ENCODE assay signal across 8 cellular contexts in the genomic region with DNA sequence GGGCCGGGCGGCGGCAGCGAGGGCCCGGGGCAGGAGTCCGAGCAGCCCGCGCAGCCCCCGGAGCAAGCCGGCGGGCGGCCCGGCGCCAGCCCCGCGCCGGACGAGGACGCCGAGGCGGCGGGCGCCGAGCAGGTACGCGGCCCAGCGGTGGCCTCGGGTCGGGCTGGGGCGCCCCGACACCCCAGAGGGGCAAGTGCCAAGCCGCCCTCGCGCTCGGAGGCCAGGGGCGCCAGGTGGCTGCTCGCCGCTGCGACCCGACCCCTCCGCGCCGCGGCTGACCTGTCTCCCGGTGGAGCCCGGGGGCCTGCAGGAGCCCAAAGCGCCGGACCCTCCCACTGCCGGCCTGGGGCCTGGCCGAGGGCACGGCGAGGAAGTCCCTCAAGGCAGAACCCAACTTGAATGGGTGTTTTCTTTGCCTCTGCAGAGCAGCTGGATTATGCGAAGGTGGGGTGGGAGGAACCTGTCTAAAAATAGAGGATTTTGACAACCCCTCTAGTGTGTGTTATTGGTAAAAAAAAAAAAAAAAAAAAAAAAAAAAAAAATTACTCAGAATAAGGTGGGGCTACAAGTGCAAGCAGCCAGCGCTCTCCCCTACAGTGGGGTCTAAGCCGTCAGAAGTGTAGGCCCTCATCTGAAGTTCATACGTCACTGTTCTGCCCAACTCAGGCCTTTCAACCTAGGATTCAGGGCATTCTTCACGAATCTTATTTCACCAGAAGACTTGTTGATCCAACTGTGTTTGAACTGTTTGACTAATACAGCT. TPM values are rescaled to one million over a fixed set of nuclear protein-coding genes. Genes with fewer than 3 reads are reported as not detected.
DNase-seq lines count a peak whose midpoint lies in the region; ATAC-seq and TF ChIP-seq lines count a peak whose summit lies in the region.

No MANE protein-coding gene starts in this region.

- no peaks in the 10 kb centered on the region for H3K9me3 ChIP-seq in breast epithelium

- no peak for TF ChIP-seq CTCF in CD14-positive monocyte (IDR thresholded peaks at IDR 0.05)
- no peak for TF ChIP-seq CTCF in RWPE1 (conservative IDR thresholded peaks at IDR 0.05; ENCODE audit: low read depth)
- no peak for TF ChIP-seq CTCF in breast epithelium (IDR thresholded peaks at IDR 0.05)

- H3K27me3 ChIP-seq in breast epithelium, result no peaks in the 10 kb centered on the region

- peak overlapping the region; percentile 90 to 95 for H3K4me3 Mint-ChIP-seq in CD14-positive monocyte

- ATAC-seq in GM19043 (IDR thresholded peaks at IDR 0.05; ENCODE audit: low read depth, unreplicated experiment) (peak; percentile 19), HG03196 (IDR thresholded peaks at IDR 0.05; ENCODE audit: unreplicated experiment) (peak; percentile 27)

- CTCF ChIA-PET in RWPE1 (lab: Yijun Ruan, JAX), result interaction anchor here (0.6 to 1.5 kb wide), 7 partner anchors 9 to 1850 kb away, joined by 3 to 6 read pairs (median 4); no protein-coding TSS in a partner anchor

- peak overlapping the region; percentile 89 for H3K27ac ChIP-seq in RWPE1
- peak overlapping the region; percentile 98 to 99 for H3K27ac ChIP-seq in breast epithelium

- POLR2A ChIA-PET in RWPE1 (lab: Yijun Ruan, JAX; ENCODE audit: low non-redundant PET), result interaction anchor here (0.6 kb wide), 1 partner anchor 68 kb away, joined by 3 read pairs; no protein-coding TSS in a partner anchor

- TF ChIP-seq POLR2A in breast epithelium (IDR thresholded peaks at IDR 0.05), result no peak

- peaks cover 0 to 2% (median 0%) of the 10 kb centered on the region in 7 donors for H3K9me3 Mint-ChIP-seq in CD14-positive monocyte

- peaks cover 58% of the 10 kb centered on the region for H3K4me1 Mint-ChIP-seq in CD14-positive monocyte

- peak overlapping the region; percentile 86 to 97 (median 89) for H3K27ac Mint-ChIP-seq in CD14-positive monocyte

- H3K4me1 ChIP-seq in breast epithelium, result peaks cover 0 to 16% of the 10 kb centered on the region in 2 donors

- H3K36me3 Mint-ChIP-seq in CD14-positive monocyte, result peaks cover 28 to 31% of the 10 kb centered on the region in 2 donors

- peak overlapping the region; percentile 78 to 95 (median 82) for H3K4me3 ChIP-seq in breast epithelium

- peaks cover 0 to 2% (median 0%) of the 10 kb centered on the region in 3 donors for H3K27me3 Mint-ChIP-seq in CD14-positive monocyte (ENCODE audit: low read depth in 3 of 3)

- intact Hi-C loops in CD14-positive monocyte (cut with micrococcal nuclease), result loop anchor here in 1 of 2 donors (5.0 kb wide), 1 partner anchor 37 kb away; no protein-coding TSS in a partner anchor
- intact Hi-C loops in breast epithelium (cut with DNase I; ENCODE audit: low total_unique reads), result no loop called here

- DNase-seq in CD14-positive monocyte (ENCODE audit: low spot score) (no peak), RWPE1 (ENCODE audit: low spot score) (peak; percentile 20), breast epithelium (ENCODE audit: low spot score in 2 of 2) (no peak), islet precursor cell (peak; percentile 72), NCI-H2029 treated with DMSO at 0.1 percent for 48 hours (lab: John Stamatoyannopoulos, UW) (no peak)
- peak; percentile 1 to 4 for DNase-seq in stimulated activated CD8-positive, alpha-beta memory T cell treated with anti-CD3 and anti-CD28 coated beads, Interleukin-15, amount 100 ng/mL, for 48 hours (ENCODE audit: low read depth in 2 of 2)

- H3K36me3 ChIP-seq in breast epithelium, result no peaks in the 10 kb centered on the region

RNA-seq across cellular contexts. Expression of gene OGFRL1, which starts 0.6 kb away (rescaled TPM):
- 10 to 100 TPM; 58.3 to 72.8 TPM for polyA plus RNA-seq in CD14-positive monocyte
- total RNA-seq in breast epithelium, result 100 to 1,000 TPM in 1 of 3 donors, 10 to 100 TPM in 2; 49.1 to 113 (median 56.0) TPM

Comparison
In these comparisons a context has a peak if more than half of its experiments do, and no peak if none do; other contexts are left out.
1. DNase-seq: peak in RWPE1 (single experiment), islet precursor cell (single experiment) and stimulated activated CD8-positive, alpha-beta memory T cell treated with anti-CD3 and anti-CD28 coated beads, Interleukin-15, amount 100 ng/mL, for 48 hours (2 of 2); none in CD14-positive monocyte (single experiment), breast epithelium (0 of 2) and NCI-H2029 treated with DMSO at 0.1 percent for 48 hours (single experiment).